29 cellular contexts compared by ENCODE assay signal in genomic region chr1:245685111-245685810, GRCh38.
"Had no signal": no experiment of that assay in that cellular context is flagged by ENCODE, and none has a peak within 500 bp of the region (broad histone marks: within the 10 kb centered on the region; RNA-seq: fewer than 3 reads in every experiment).

No MANE protein-coding gene starts in this region.

- H3K27ac ChIP-seq: brain microvascular endothelial cell, SJSA1 had no signal

- H3K4me3 ChIP-seq: SJSA1 had no signal

- H3K4me3 Mint-ChIP-seq: activated CD8-positive, alpha-beta T cell treated with anti-CD3 and anti-CD28 coated beads, Interleukin-2, amount 10 ng/mL, durations not matched to agents 7 days and 5 days; activated naive CD8-positive, alpha-beta T cell treated with anti-CD3 and anti-CD28 coated beads, Interleukin-2, amount 50 U/mL, for 24 hours; IgD-negative memory B cell; T-helper 17 cell; WTC11 had no signal

- H3K27me3 Mint-ChIP-seq: T-helper 17 cell had no signal

- H3K4me1 Mint-ChIP-seq: activated naive CD8-positive, alpha-beta T cell treated with anti-CD3 and anti-CD28 coated beads, Interleukin-2, amount 50 U/mL, for 24 hours; WTC11 had no signal

- H3K9me3 Mint-ChIP-seq: activated naive CD4-positive, alpha-beta T cell treated with anti-CD3 and anti-CD28 coated beads, Interleukin-2, amount 50 U/mL, for 72 hours; activated naive CD8-positive, alpha-beta T cell treated with anti-CD3 and anti-CD28 coated beads, Interleukin-2, amount 50 U/mL, for 24 hours; IgD-negative memory B cell; WTC11 had no signal

- ATAC-seq: activated CD8-positive, alpha-beta T cell treated with anti-CD3 and anti-CD28 coated beads, Interleukin-2, amount 10 ng/mL, durations not matched to agents 7 days and 5 days; activated naive CD4-positive, alpha-beta T cell treated with anti-CD3 and anti-CD28 coated beads, Interleukin-2, amount 50 U/mL, for 72 hours; activated naive CD8-positive, alpha-beta T cell treated with anti-CD3 and anti-CD28 coated beads, Interleukin-2, amount 50 U/mL, for 24 hours; PC-3; SK-N-SH treated with all-trans-retinoic acid at 6 μM for 48 hours; T-helper 17 cell; WTC11 had no signal

- H3K36me3 Mint-ChIP-seq: activated naive CD4-positive, alpha-beta T cell treated with anti-CD3 and anti-CD28 coated beads, Interleukin-2, amount 50 U/mL, for 72 hours; WTC11 had no signal

- H3K27ac Mint-ChIP-seq: activated CD8-positive, alpha-beta T cell treated with anti-CD3 and anti-CD28 coated beads, Interleukin-2, amount 10 ng/mL, durations not matched to agents 7 days and 5 days; activated naive CD4-positive, alpha-beta T cell treated with anti-CD3 and anti-CD28 coated beads, Interleukin-2, amount 50 U/mL, for 72 hours; activated naive CD8-positive, alpha-beta T cell treated with anti-CD3 and anti-CD28 coated beads, Interleukin-2, amount 50 U/mL, for 24 hours; IgD-negative memory B cell; T-helper 17 cell; WTC11 had no signal

- H3K27me3 ChIP-seq: brain microvascular endothelial cell, SJSA1 had no signal

- H3K9me3 ChIP-seq: SJSA1 had no signal

- DNase-seq: activated CD4-positive, alpha-beta T cell treated with anti-CD3 and anti-CD28 coated beads for 48 hours; activated CD4-positive, alpha-beta T cell treated with anti-CD3 and anti-CD28 coated beads, Interleukin-2, amount 50 U/mL, for 4 hours; activated CD4-positive, CD25-positive, alpha-beta regulatory T cell treated with anti-CD3 and anti-CD28 coated beads, Interleukin-2, amount 50 U/mL, for 72 hours; activated CD8-positive, alpha-beta memory T cell treated with anti-CD3 and anti-CD28 coated beads, Interleukin-2, amount 50 U/mL, for 48 hours; activated CD8-positive, alpha-beta T cell treated with anti-CD3 and anti-CD28 coated beads, Interleukin-2, amount 10 ng/mL, durations not matched to agents 7 days and 5 days; activated naive CD4-positive, alpha-beta T cell treated with Interleukin-2 at 50 U/mL for 16 hours; activated naive CD8-positive, alpha-beta T cell treated with anti-CD3 and anti-CD28 coated beads, Interleukin-2, amount 50 U/mL, for 24 hours; activated T-cell treated with anti-CD3 and anti-CD28 coated beads, Interleukin-2, amount 50 U/mL, for 1 hour; amniotic stem cell; brain microvascular endothelial cell; KG1; MV-4-11; NCI-H1105; NCI-H1436; NCI-H1694 treated with DMSO at 0.1 percent for 48 hours; NCI-H2029 treated with DMSO at 0.1 percent for 48 hours; NCI-H345; NCI-H510A; NCI-H526 treated with DMSO at 0.1 percent for 48 hours; NCI-H82; PC-3; SHP77; T-helper 17 cell; T-helper 9 cell had no signal

- H3K36me3 ChIP-seq: brain microvascular endothelial cell, SJSA1 had no signal

- H3K4me1 ChIP-seq: SJSA1 had no signal
